19 cellular contexts compared by ENCODE assay signal in genomic region chr22:44458044-44459020, GRCh38. TPM values are rescaled to one million over a fixed set of nuclear protein-coding genes. Genes with fewer than 3 reads are reported as not detected.
DNase-seq lines count a peak whose midpoint lies in the region; ATAC-seq and TF ChIP-seq lines count a peak whose summit lies in the region.
"Had no signal": no experiment of that assay in that cellular context is flagged by ENCODE, and none has a peak within 500 bp of the region (broad histone marks: within the 10 kb centered on the region; RNA-seq: fewer than 3 reads in every experiment).

No MANE protein-coding gene starts in this region.

- peaks cover 34 to 53% (median 43%) of the 10 kb centered on the region in 4 donors for H3K4me1 Mint-ChIP-seq in CD4-positive, alpha-beta memory T cell
- peaks cover 46% of the 10 kb centered on the region for H3K4me1 Mint-ChIP-seq in activated naive CD8-positive, alpha-beta T cell treated with anti-CD3 and anti-CD28 coated beads, Interleukin-2, amount 10 ng/mL, durations not matched to agents 7 days and 5 days

- no peak overlapping the region for H2BK12ac ChIP-seq in neuronal stem cell (ENCODE audit: low read length)

- H3K9me3 Mint-ChIP-seq in CD4-positive, alpha-beta memory T cell = peaks cover 0 to 2% (median 0%) of the 10 kb centered on the region in 8 donors
- H3K9me3 Mint-ChIP-seq in activated naive CD8-positive, alpha-beta T cell treated with anti-CD3 and anti-CD28 coated beads, Interleukin-2, amount 10 ng/mL, durations not matched to agents 7 days and 5 days = peaks cover 8% of the 10 kb centered on the region

- H4K91ac ChIP-seq in neuronal stem cell (ENCODE audit: low read depth, low read length, poor library complexity) = no peak overlapping the region

- H3K9me2 ChIP-seq in MM.1S (replicated peaks; ENCODE audit: insufficient read depth, low read length) = no peaks in the 10 kb centered on the region

- no peak overlapping the region for H3K14ac ChIP-seq in neuronal stem cell (ENCODE audit: low read length)

- H3K36me3 Mint-ChIP-seq in CD4-positive, alpha-beta memory T cell = no peaks in the 10 kb centered on the region
- H3K36me3 Mint-ChIP-seq in activated naive CD8-positive, alpha-beta T cell treated with anti-CD3 and anti-CD28 coated beads, Interleukin-2, amount 10 ng/mL, durations not matched to agents 7 days and 5 days = peaks cover 16% of the 10 kb centered on the region

- H3K27ac ChIP-seq in BLaER1 (no peak overlapping the region), neuronal stem cell (replicated peaks; ENCODE audit: low read length) (no peak overlapping the region), MM.1S (ENCODE audit: low read length) (no peak overlapping the region)
- H3K27ac ChIP-seq in CD4-positive, alpha-beta memory T cell (ENCODE audit: low read depth, low read length) = no peak overlapping the region
- H3K27ac ChIP-seq: parathyroid adenoma, sigmoid colon had no signal

- no peaks in the 10 kb centered on the region for H3K36me3 ChIP-seq in BLaER1
- H3K36me3 ChIP-seq in CD4-positive, alpha-beta memory T cell (ENCODE audit: insufficient read depth, low read length) = no peaks in the 10 kb centered on the region
- no peaks in the 10 kb centered on the region for H3K36me3 ChIP-seq in neuronal stem cell (replicated peaks in 1 of 2; ENCODE audit: control insufficient read depth in 2 of 2, insufficient read depth in 2 of 2, low read length in 2 of 2)
- no peaks in the 10 kb centered on the region for H3K36me3 ChIP-seq in MM.1S (replicated peaks; ENCODE audit: insufficient read depth, low read length)
- H3K36me3 ChIP-seq: sigmoid colon had no signal

- H3K4ac ChIP-seq in neuronal stem cell (ENCODE audit: low read length) = no peak overlapping the region

- no peaks in the 10 kb centered on the region for H3K79me1 ChIP-seq in neuronal stem cell (ENCODE audit: low read depth, low read length)

- H3K4me2 ChIP-seq in BLaER1 (peak overlapping the region; percentile 39; the same call in 1 of the 2 replicates), neuronal stem cell (ENCODE audit: insufficient read depth, low read length, poor library complexity, severe bottlenecking) (no peak overlapping the region), MM.1S (ENCODE audit: low read depth, low read length) (no peak overlapping the region)

- H3K27me3 ChIP-seq in BLaER1 = no peaks in the 10 kb centered on the region
- H3K27me3 ChIP-seq in CD4-positive, alpha-beta memory T cell (ENCODE audit: insufficient read depth, low read length) = no peaks in the 10 kb centered on the region
- H3K27me3 ChIP-seq in neuronal stem cell (ENCODE audit: control insufficient read depth in 3 of 3, insufficient read depth in 3 of 3, low read depth in 1 of 3, low read length in 3 of 3) = peaks cover 0 to 11% (median 0%) of the 10 kb centered on the region in 3 experiments
- H3K27me3 ChIP-seq in MM.1S (replicated peaks; ENCODE audit: insufficient read depth, low read length) = peaks cover 82% of the 10 kb centered on the region
- H3K27me3 ChIP-seq: sigmoid colon had no signal

- no peaks in the 10 kb centered on the region for H3K79me2 ChIP-seq in MM.1S (ENCODE audit: low read length)
- H3K79me2 ChIP-seq: parathyroid adenoma had no signal

- peak overlapping the region in 3 of 8 donors; percentile 10 to 47 (median 11) for H3K4me3 Mint-ChIP-seq in CD4-positive, alpha-beta memory T cell
- no peak overlapping the region for H3K4me3 Mint-ChIP-seq in activated naive CD8-positive, alpha-beta T cell treated with anti-CD3 and anti-CD28 coated beads, Interleukin-2, amount 10 ng/mL, durations not matched to agents 7 days and 5 days
- H3K4me3 Mint-ChIP-seq: activated naive CD4-positive, alpha-beta T cell treated with anti-CD3 and anti-CD28 coated beads for 36 hours; effector memory CD8-positive, alpha-beta T cell; naive thymus-derived CD4-positive, alpha-beta T cell; stimulated activated naive B cell treated with anti-CD40 and anti-IgM and Interleukin-4, amounts not matched to agents 10 μg/mL and 1 μg/mL and 100 μg/mL, for 72 hours had no signal

- H2BK5ac ChIP-seq in neuronal stem cell (ENCODE audit: low read length) = peak overlapping the region; percentile 22

- H3K4me1 ChIP-seq in BLaER1 (peaks cover 56% of the 10 kb centered on the region), neuronal stem cell (ENCODE audit: control insufficient read depth in 2 of 2, insufficient read depth in 1 of 2, low read depth in 1 of 2, low read length in 2 of 2) (peaks cover 0 to 2% of the 10 kb centered on the region in 2 donors), MM.1S (ENCODE audit: low read length) (peaks cover 11% of the 10 kb centered on the region)
- peaks cover 55% of the 10 kb centered on the region for H3K4me1 ChIP-seq in CD4-positive, alpha-beta memory T cell (ENCODE audit: insufficient read depth, low read length)
- H3K4me1 ChIP-seq: Caco-2, parathyroid adenoma, sigmoid colon had no signal

- no CpG with 5 or more reads among the region's 20 CpGs for WGBS in neuronal stem cell (ENCODE audit: extremely low coverage in 2 of 2, insufficient read length in 2 of 2, insufficient replicate concordance in 1 of 2), 2 donors

- no peak overlapping the region for H2AFZ ChIP-seq in neuronal stem cell (ENCODE audit: low read length)
- no peak overlapping the region for H2AFZ ChIP-seq in MM.1S (ENCODE audit: low read length)
- H2AFZ ChIP-seq: parathyroid adenoma had no signal

- H4K20me1 ChIP-seq in BLaER1 = no peaks in the 10 kb centered on the region
- no peaks in the 10 kb centered on the region for H4K20me1 ChIP-seq in MM.1S (ENCODE audit: insufficient read depth, low read length)

- no peak overlapping the region for H2BK15ac ChIP-seq in neuronal stem cell (ENCODE audit: low read length)

- intact Hi-C loops in CD4-positive, alpha-beta memory T cell (cut with micrococcal nuclease) = no loop called here

- 0 out of 2 replicates have a peak, but pooled peaks cover 4% of the 10 kb centered on the region for H3F3A ChIP-seq in MM.1S (ENCODE audit: insufficient read depth, low read length)

- no peak for ATAC-seq in activated naive CD8-positive, alpha-beta T cell treated with anti-CD3 and anti-CD28 coated beads, Interleukin-2, amount 10 ng/mL, durations not matched to agents 7 days and 5 days (ENCODE audit: low read depth)
- ATAC-seq: effector memory CD8-positive, alpha-beta T cell; naive thymus-derived CD4-positive, alpha-beta T cell; Right ventricle myocardium inferior; stimulated activated naive B cell treated with anti-CD40 and anti-IgM and Interleukin-4, amounts not matched to agents 10 μg/mL and 1 μg/mL and 100 μg/mL, for 72 hours had no signal

- CTCF ChIA-PET in CD4-positive, alpha-beta memory T cell (lab: Charles Lee; ENCODE audit: partially characterized antibody) = no interaction called here

- POLR2A ChIA-PET in CD4-positive, alpha-beta memory T cell (lab: Charles Lee; ENCODE audit: partially characterized antibody) = interaction anchor here (2.0 kb wide), 1 partner anchor 34 kb away, joined by 9 read pairs; no protein-coding TSS in a partner anchor
- POLR2A ChIA-PET in activated naive CD8-positive, alpha-beta T cell treated with anti-CD3 and anti-CD28 coated beads, Interleukin-2, amount 10 ng/mL, durations not matched to agents 7 days and 5 days (lab: Charles Lee) = interaction anchor here (0.6 kb wide), 1 partner anchor 499 kb away, joined by 4 read pairs; no protein-coding TSS in a partner anchor

- no peaks in the 10 kb centered on the region for H3K27me3 Mint-ChIP-seq in CD4-positive, alpha-beta memory T cell
- H3K27me3 Mint-ChIP-seq in activated naive CD8-positive, alpha-beta T cell treated with anti-CD3 and anti-CD28 coated beads, Interleukin-2, amount 10 ng/mL, durations not matched to agents 7 days and 5 days = no peaks in the 10 kb centered on the region
- H3K27me3 Mint-ChIP-seq: effector memory CD8-positive, alpha-beta T cell had no signal

- peak overlapping the region; percentile 15 for H2AK5ac ChIP-seq in neuronal stem cell (ENCODE audit: low read depth, low read length)

- H4K8ac ChIP-seq in neuronal stem cell (ENCODE audit: low read depth, low read length) = no peak overlapping the region

- H3K27ac Mint-ChIP-seq in CD4-positive, alpha-beta memory T cell = peak overlapping the region in 6 of 7 donors; percentile 33 to 85 (median 70)
- H3K27ac Mint-ChIP-seq in activated naive CD8-positive, alpha-beta T cell treated with anti-CD3 and anti-CD28 coated beads, Interleukin-2, amount 10 ng/mL, durations not matched to agents 7 days and 5 days = peak overlapping the region; percentile 46
- H3K27ac Mint-ChIP-seq: activated naive CD4-positive, alpha-beta T cell treated with anti-CD3 and anti-CD28 coated beads for 36 hours; stimulated activated naive B cell treated with anti-CD40 and anti-IgM and Interleukin-4, amounts not matched to agents 10 μg/mL and 1 μg/mL and 100 μg/mL, for 72 hours had no signal

- H3K4me3 ChIP-seq in BLaER1 = no peak overlapping the region
- H3K4me3 ChIP-seq in CD4-positive, alpha-beta memory T cell (ENCODE audit: low read length in 2 of 2) = no peak overlapping the region
- peak overlapping the region in 1 of 2 donors; percentile 67 for H3K4me3 ChIP-seq in neuronal stem cell (ENCODE audit: low read length in 2 of 2)
- no peak overlapping the region for H3K4me3 ChIP-seq in MM.1S (ENCODE audit: low read length)
- H3K4me3 ChIP-seq: sigmoid colon had no signal

- H3K9ac ChIP-seq in BLaER1 (no peak overlapping the region), neuronal stem cell (ENCODE audit: low read depth, low read length, poor library complexity) (no peak overlapping the region), MM.1S (ENCODE audit: low read length) (no peak overlapping the region)
- H3K9ac ChIP-seq: parathyroid adenoma had no signal

- peak overlapping the region; percentile 67 for H3K18ac ChIP-seq in neuronal stem cell (ENCODE audit: low read length)

- H3K23ac ChIP-seq in neuronal stem cell (ENCODE audit: low read depth, low read length, poor library complexity) = peak overlapping the region; percentile 23

- DNase-seq in CD4-positive, alpha-beta memory T cell = no peak
- DNase-seq in activated naive CD8-positive, alpha-beta T cell treated with anti-CD3 and anti-CD28 coated beads, Interleukin-2, amount 10 ng/mL, durations not matched to agents 7 days and 5 days = no peak
- DNase-seq in neuronal stem cell (ENCODE audit: low spot score) (no peak), DMS153 (lab: John Stamatoyannopoulos, UW) (no peak), MM.1S (no peak)
- no peak for DNase-seq in stimulated activated CD4-positive, alpha-beta T cell treated with anti-CD3 and anti-CD28 coated beads, Interleukin-4, amount 100 ng/mL, for 1 hour
- DNase-seq: activated CD4-positive, alpha-beta T cell treated with anti-CD3 and anti-CD28 coated beads for 4 hours; activated naive CD4-positive, alpha-beta T cell treated with anti-CD3 and anti-CD28 coated beads for 36 hours; Caco-2; effector memory CD8-positive, alpha-beta T cell; mesendoderm; naive thymus-derived CD4-positive, alpha-beta T cell; NCI-H2107; NCI-H526 treated with DMSO at 0.1 percent for 48 hours; sigmoid colon; stimulated activated naive B cell treated with anti-CD40 and anti-IgM and Interleukin-4, amounts not matched to agents 10 μg/mL and 1 μg/mL and 100 μg/mL, for 72 hours had no signal

- no peaks in the 10 kb centered on the region; the same call in 1 of the 2 replicates for H3K9me3 ChIP-seq in BLaER1
- no peaks in the 10 kb centered on the region for H3K9me3 ChIP-seq in CD4-positive, alpha-beta memory T cell (ENCODE audit: control insufficient read depth in 1 of 2, low read length in 2 of 2)
- H3K9me3 ChIP-seq in neuronal stem cell (replicated peaks in 1 of 2; ENCODE audit: control insufficient read depth in 2 of 2, insufficient read depth in 1 of 2, low read depth in 1 of 2, low read length in 2 of 2) = no peaks in the 10 kb centered on the region
- H3K9me3 ChIP-seq in MM.1S (replicated peaks; ENCODE audit: insufficient read depth, low read length) = no peaks in the 10 kb centered on the region
- H3K9me3 ChIP-seq: Caco-2, sigmoid colon had no signal

- no peak overlapping the region for H2BK120ac ChIP-seq in neuronal stem cell (ENCODE audit: low read depth, low read length)

- TF ChIP-seq CTCF in MM.1S (IDR thresholded peaks at IDR 0.05; ENCODE audit: low read length) = no peak

RNA-seq across cellular contexts. Expression of gene RTL6, which starts 39.7 kb away (rescaled TPM):
- total RNA-seq in CD4-positive, alpha-beta memory T cell = 10 to 100 TPM; 22.3 to 25.2 TPM
- polyA plus RNA-seq in CD4-positive, alpha-beta memory T cell = 10 to 100 TPM in 1 of 2 donors, 1 to 10 TPM in 1; 4.3 to 11.9 TPM
- total RNA-seq in activated naive CD8-positive, alpha-beta T cell treated with anti-CD3 and anti-CD28 coated beads, Interleukin-2, amount 10 ng/mL, durations not matched to agents 7 days and 5 days = 10 to 100 TPM; 17.3 to 18.5 TPM
- polyA plus RNA-seq in neuronal stem cell (2013, experiment 1 of 2) = 19.8 TPM
- polyA plus RNA-seq in neuronal stem cell (2013, experiment 2 of 2) = 20.4 TPM
